ENCODE assay signal across 12 cellular contexts in genomic region chrX:110743679-110744340, GRCh38. TPM values are rescaled to one million over a fixed set of nuclear protein-coding genes. Genes with fewer than 3 reads are reported as not detected.
DNase-seq lines count a peak whose midpoint lies in the region; ATAC-seq and TF ChIP-seq lines count a peak whose summit lies in the region.
"Had no signal": no experiment of that assay in that cellular context is flagged by ENCODE, and none has a peak within 500 bp of the region (broad histone marks: within the 10 kb centered on the region; RNA-seq: fewer than 3 reads in every experiment).

No MANE protein-coding gene starts in this region.

- DNase-seq in H9, result no peak
- peak; percentile 9 for DNase-seq in MM.1S
- DNase-seq in glutamatergic neuron, result no peak
- no peak for DNase-seq in HEK293T (ENCODE audit: extremely low spot score)
- DNase-seq in NCI-H226, result no peak
- no peak for DNase-seq in COLO668 (lab: John Stamatoyannopoulos, UW; ENCODE audit: unreplicated experiment)
- DNase-seq: activated B cell treated with CpG ODN at 0.5 μM for 24 hours; stimulated activated CD4-positive, alpha-beta T cell treated with anti-CD3 and anti-CD28 coated beads, Interleukin-15, amount 100 ng/mL, for 24 hours had no signal

- no CpG with 5 or more reads among the region's 5 CpGs for WGBS in H9 (ENCODE audit: extremely low coverage, insufficient read length, low lambda C conversion rate)

- ATAC-seq in GM18519 (IDR thresholded peaks at IDR 0.05; ENCODE audit: low FRiP score, unreplicated experiment), result peak; percentile 72
- no peak for ATAC-seq in HG03135 (IDR thresholded peaks at IDR 0.05; ENCODE audit: unreplicated experiment)

- no peak overlapping the region for H4K91ac ChIP-seq in H9 (ENCODE audit: insufficient read length, low read depth, low read length)

- H3K36me3 Mint-ChIP-seq in H9 (ENCODE audit: insufficient read depth in 1 of 3, low read depth in 3 of 3) (no peaks in the 10 kb centered on the region; a peak in 1 of 7 replicates), glutamatergic neuron (ENCODE audit: unreplicated experiment) (no peaks in the 10 kb centered on the region)
- H3K36me3 Mint-ChIP-seq: CD14-positive monocyte had no signal

- no peak overlapping the region for H2BK12ac ChIP-seq in H9 (ENCODE audit: insufficient read length, low read depth, low read length)

- no peak overlapping the region for H3K9ac ChIP-seq in H9 (ENCODE audit: extremely low read depth, insufficient read length, low read length)
- H3K9ac ChIP-seq in MM.1S (ENCODE audit: low read length), result no peak overlapping the region

- no peak overlapping the region for H4K5ac ChIP-seq in H9 (ENCODE audit: insufficient read length, low read depth, low read length)

- H2BK120ac ChIP-seq in H9 (ENCODE audit: low read depth, low read length, poor library complexity, severe bottlenecking), result no peak overlapping the region

- H3K27ac ChIP-seq in H9 (ENCODE audit: insufficient read length, low read depth, low read length) (no peak overlapping the region), MM.1S (ENCODE audit: low read length) (no peak overlapping the region)

- H3K27me3 ChIP-seq in H9 (ENCODE audit: insufficient read depth, low read length) (no peaks in the 10 kb centered on the region), MM.1S (replicated peaks; ENCODE audit: insufficient read depth, low read length) (no peaks in the 10 kb centered on the region)

- POLR2A ChIA-PET in HEK293T (lab: Yijun Ruan, JAX), result no interaction called here

- H3K4me3 Mint-ChIP-seq in H9, result no peak overlapping the region
- H3K4me3 Mint-ChIP-seq in glutamatergic neuron (ENCODE audit: unreplicated experiment), result no peak overlapping the region
- H3K4me3 Mint-ChIP-seq: activated B cell treated with CpG ODN at 0.5 μM for 24 hours; CD14-positive monocyte; central memory CD8-positive, alpha-beta T cell had no signal

- H3K27me3 Mint-ChIP-seq in H9 (ENCODE audit: low read depth), result no peaks in the 10 kb centered on the region
- peaks cover 3% of the 10 kb centered on the region for H3K27me3 Mint-ChIP-seq in glutamatergic neuron (ENCODE audit: unreplicated experiment)
- H3K27me3 Mint-ChIP-seq: activated B cell treated with CpG ODN at 0.5 μM for 24 hours; central memory CD8-positive, alpha-beta T cell had no signal

- H3K14ac ChIP-seq in H9 (ENCODE audit: insufficient read depth, low read length), result no peak overlapping the region

- no peaks in the 10 kb centered on the region for H3K9me2 ChIP-seq in MM.1S (replicated peaks; ENCODE audit: insufficient read depth, low read length)

- no peak overlapping the region for H3K56ac ChIP-seq in H9 (ENCODE audit: insufficient read length, low read depth, low read length)

- H3K4me2 ChIP-seq in H9 (ENCODE audit: insufficient read depth, insufficient read length, low read length), result no peak overlapping the region
- H3K4me2 ChIP-seq in MM.1S (ENCODE audit: low read depth, low read length), result no peak overlapping the region

- TF ChIP-seq CTCF in H9 (conservative IDR thresholded peaks at IDR 0.05), result no peak
- no peak for TF ChIP-seq CTCF in MM.1S (IDR thresholded peaks at IDR 0.05; ENCODE audit: low read length)
- TF ChIP-seq CTCF in glutamatergic neuron (IDR thresholded peaks at IDR 0.05; ENCODE audit: partially characterized antibody, unreplicated experiment), result no peak

- H2BK20ac ChIP-seq in H9 (ENCODE audit: low read depth, low read length, poor library complexity, severe bottlenecking), result no peak overlapping the region

- H2BK15ac ChIP-seq in H9 (ENCODE audit: low read depth, low read length), result no peak overlapping the region

- H3K23me2 ChIP-seq in H9 (ENCODE audit: insufficient read length, low read depth, low read length, poor library complexity, severe bottlenecking), result no peaks in the 10 kb centered on the region

- no peak overlapping the region for H3K4me3 ChIP-seq in MM.1S (ENCODE audit: low read length)

- H3K23ac ChIP-seq in H9 (ENCODE audit: insufficient read length, low read depth, low read length), result no peak overlapping the region

- H3K4me1 Mint-ChIP-seq in H9 (peaks cover 14 to 15% of the 10 kb centered on the region in 2 experiments), glutamatergic neuron (ENCODE audit: low read depth, unreplicated experiment) (peaks cover 25% of the 10 kb centered on the region)
- H3K4me1 Mint-ChIP-seq: activated B cell treated with CpG ODN at 0.5 μM for 24 hours; central memory CD8-positive, alpha-beta T cell had no signal

- H3F3A ChIP-seq in MM.1S (ENCODE audit: insufficient read depth, low read length), result no peaks in the 10 kb centered on the region

- H4K20me1 ChIP-seq in H9 (ENCODE audit: control insufficient read depth, insufficient read depth, insufficient read length) (no peaks in the 10 kb centered on the region), MM.1S (ENCODE audit: insufficient read depth, low read length) (no peaks in the 10 kb centered on the region)

- H3K9me3 ChIP-seq in H9 (ENCODE audit: control insufficient read depth, low read depth, low read length) (no peaks in the 10 kb centered on the region), MM.1S (replicated peaks; ENCODE audit: insufficient read depth, low read length) (no peaks in the 10 kb centered on the region)

- H3K79me2 ChIP-seq in H9 (ENCODE audit: insufficient read depth, low read length) (no peaks in the 10 kb centered on the region), MM.1S (ENCODE audit: low read length) (no peaks in the 10 kb centered on the region)

- H3K4me1 ChIP-seq in H9 (ENCODE audit: insufficient read depth, low read length) (no peaks in the 10 kb centered on the region; the same call in 1 of the 2 replicates), MM.1S (ENCODE audit: low read length) (no peaks in the 10 kb centered on the region)

- H2AK5ac ChIP-seq in H9 (ENCODE audit: insufficient read length, low read length), result no peak overlapping the region

- no peak overlapping the region for H3K4ac ChIP-seq in H9 (ENCODE audit: low read depth, low read length)

- H3K9me3 Mint-ChIP-seq in H9 (no peaks in the 10 kb centered on the region), glutamatergic neuron (ENCODE audit: unreplicated experiment) (peaks cover 2% of the 10 kb centered on the region)
- H3K9me3 Mint-ChIP-seq: activated B cell treated with CpG ODN at 0.5 μM for 24 hours; CD14-positive monocyte; central memory CD8-positive, alpha-beta T cell had no signal

- no peak overlapping the region for H2BK5ac ChIP-seq in H9 (ENCODE audit: insufficient read length, low read length)

- no peaks in the 10 kb centered on the region for H3K36me3 ChIP-seq in MM.1S (replicated peaks; ENCODE audit: insufficient read depth, low read length)

- H3K27ac Mint-ChIP-seq in H9, result peak overlapping the region; percentile 15 to 69 (median 25); a peak in 4 of 7 replicates
- H3K27ac Mint-ChIP-seq in glutamatergic neuron (ENCODE audit: unreplicated experiment), result peak overlapping the region; percentile 78
- H3K27ac Mint-ChIP-seq: activated B cell treated with CpG ODN at 0.5 μM for 24 hours, CD14-positive monocyte had no signal

- H2AFZ ChIP-seq in H9 (ENCODE audit: low read length), result no peak overlapping the region
- H2AFZ ChIP-seq in MM.1S (ENCODE audit: low read length), result no peak overlapping the region

- no peak overlapping the region for H3T11ph ChIP-seq in H9 (ENCODE audit: low read length)

- CTCF ChIA-PET in HEK293T (lab: Yijun Ruan, JAX), result no interaction called here

- no peak overlapping the region for H4K8ac ChIP-seq in H9 (replicated peaks; ENCODE audit: insufficient read length, low read depth, low read length)

- H3K18ac ChIP-seq in H9 (ENCODE audit: insufficient read length, low read depth, low read length), result no peak overlapping the region

- no peaks in the 10 kb centered on the region for H3K79me1 ChIP-seq in H9 (ENCODE audit: insufficient read depth, low read depth, low read length, poor library complexity, severe bottlenecking)

TF ChIP-seq in HEK293T, 16 proteins besides CTCF, POLR2A, EP300 and RAD21:
- TF ChIP-seq ZNF384 (IDR thresholded peaks at IDR 0.05) (no peak), FOXK2 (IDR thresholded peaks at IDR 0.05) (no peak), PKNOX1 (IDR thresholded peaks at IDR 0.05) (no peak), BHLHE40 (IDR thresholded peaks at IDR 0.05; ENCODE audit: borderline replicate concordance) (no peak), TARDBP (IDR thresholded peaks at IDR 0.05) (no peak)

RNA-seq across cellular contexts. Expression of gene CHRDL1, which starts 51.8 kb away (rescaled TPM):
- total RNA-seq in H9 (2021) (11.6 and 11.8 TPM in 2 replicates), glutamatergic neuron (ENCODE audit: unreplicated experiment) (38.2 TPM)
- total RNA-seq: activated B cell treated with CpG ODN at 0.5 μM for 24 hours had no signal
